ENCODE assay signal across 8 cellular contexts in the genomic region with DNA sequence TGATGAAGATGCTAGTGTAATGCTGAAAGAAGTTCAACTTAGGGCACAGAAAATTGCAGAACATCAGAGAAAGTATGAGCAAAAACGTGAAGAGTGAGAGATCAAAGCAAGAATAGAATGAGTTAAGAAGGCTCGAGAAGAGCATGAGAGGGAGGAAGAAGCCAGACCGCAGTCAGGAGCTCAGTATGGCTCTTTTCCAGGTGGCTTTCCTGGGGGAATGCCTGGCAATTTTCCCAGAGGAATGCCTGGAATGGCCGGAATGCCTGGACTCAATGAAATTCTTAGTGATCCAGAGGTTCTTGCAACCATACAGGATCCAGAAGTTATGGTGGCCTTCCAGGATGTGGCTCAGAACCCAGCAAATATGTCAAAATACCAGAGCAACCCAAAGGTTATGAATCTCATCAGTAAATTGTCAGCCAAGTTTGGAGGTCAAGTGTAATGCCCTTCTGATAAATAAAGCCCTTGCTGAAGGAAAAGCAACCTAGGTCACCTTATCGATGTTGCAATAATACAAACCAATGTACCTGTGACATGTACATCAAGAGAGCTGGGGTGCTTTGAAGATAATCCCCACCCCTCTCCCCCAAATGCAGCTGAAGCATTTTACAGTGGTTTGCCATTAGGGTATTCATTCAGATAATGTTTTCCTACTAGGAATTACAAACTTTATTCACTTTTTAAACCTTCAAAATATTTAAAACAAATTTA.
A peak's percentile ranks its signal among the peaks of the same experiment; 100 is the strongest.
DNase-seq lines count a peak whose midpoint lies in the region; ATAC-seq, FAIRE-seq and TF ChIP-seq lines count a peak whose summit lies in the region.
"Not testable (repeated sequence)": the region's sequence is repeated elsewhere in the genome, so short reads cannot be mapped to it uniquely, and the experiment has no call there.

No MANE protein-coding gene starts in this region.

- H3K9me3 ChIP-seq in SJSA1 (replicated peaks): not testable (repeated sequence)
- peaks cover 20% of the 10 kb centered on the region for H3K9me3 ChIP-seq in K562 (replicated peaks; ENCODE audit: control insufficient read depth, insufficient read depth, low read depth, low read length)

- not testable (repeated sequence) for TF ChIP-seq POLR2A in K562 (conservative IDR thresholded peaks at IDR 0.05)

- DNase-seq in AG09309 (ENCODE audit: low read depth): peak; percentile 52
- peak; percentile 56 for DNase-seq in GM04504 (ENCODE audit: low read depth)
- DNase-seq in HT1080 (ENCODE audit: low read depth): peak; percentile 92
- peak; percentile 83 to 84 for DNase-seq in SJSA1 (ENCODE audit: low read depth in 1 of 2, low spot score in 2 of 2)
- not testable (repeated sequence) for DNase-seq in K562 (ENCODE audit: extremely low read depth in 1 of 4, low spot score in 3 of 4)
- DNase-seq in fibroblast of gingiva (ENCODE audit: low read depth): peak; percentile 74
- DNase-seq in islet precursor cell: peak; percentile 72
- DNase-seq in sciatic nerve (ENCODE audit: low spot score): peak; percentile 67

- intact Hi-C loops in K562 (cut with micrococcal nuclease); sciatic nerve (cut with DNase I): not testable (repeated sequence)

- WGBS in K562 (ENCODE audit: insufficient coverage, low coverage, missing lambda C conversion rate): 31% methylated on average over 5 of the region's 5 CpGs

- not testable (repeated sequence) for TF ChIP-seq CTCF in AG09309 (IDR thresholded peaks at IDR 0.05; ENCODE audit: control insufficient read depth, insufficient read depth, low read depth, low read length, missing control alignments); K562 (IDR thresholded peaks at IDR 0.05 in 2 of 3, conservative IDR thresholded peaks at IDR 0.05 in 1 of 3; ENCODE audit: insufficient read depth in 2 of 3, low read depth in 1 of 3, low read length in 3 of 3)

- H3K9me1 ChIP-seq in K562 (ENCODE audit: control insufficient read depth, insufficient read depth, low read length): not testable (repeated sequence)

- not testable (repeated sequence) for BruUV-seq in K562 (replicated peaks; lab: Mats Ljungman, UMichigan)

- not testable (repeated sequence) for TF ChIP-seq EP300 in K562 (IDR thresholded peaks at IDR 0.05; ENCODE audit: low read length)

- not testable (repeated sequence) for H3K36me3 ChIP-seq in SJSA1; K562 (ENCODE audit: control insufficient read depth, insufficient read depth, low read length)

- H3K9ac ChIP-seq in K562 (ENCODE audit: insufficient read depth in 1 of 2, low read depth in 2 of 2, low read length in 2 of 2): not testable (repeated sequence)

- H3K4me2 ChIP-seq in K562 (ENCODE audit: insufficient read depth, low read length): not testable (repeated sequence)

- in situ Hi-C loops in K562 (cut with MboI): not testable (repeated sequence)

- POLR2A ChIA-PET in K562 (lab: Yijun Ruan, JAX): not testable (repeated sequence)

- not testable (repeated sequence) for H2AFZ ChIP-seq in K562 (ENCODE audit: low read depth, low read length)

- 0 out of 2 replicates have a peak overlapping the region, but pooled peaks have one; percentile 29 for H3K27ac ChIP-seq in SJSA1
- H3K27ac ChIP-seq in K562 (ENCODE audit: extremely low read depth, low read depth, low read length): not testable (repeated sequence)

- not testable (repeated sequence) for H3K4me1 ChIP-seq in SJSA1 (replicated peaks); K562 (replicated peaks in 1 of 2; ENCODE audit: control insufficient read depth in 2 of 2, insufficient read depth in 2 of 2, low read length in 2 of 2)

- TF ChIP-seq RAD21 in K562 (CRISPR knock-in tag; conservative IDR thresholded peaks at IDR 0.05 in 1 of 2, IDR thresholded peaks at IDR 0.05 in 1 of 2): not testable (repeated sequence)

- H4K20me1 ChIP-seq in K562 (replicated peaks; ENCODE audit: control insufficient read depth, insufficient read depth, low read length): not testable (repeated sequence)

- not testable (repeated sequence) for H3K79me2 ChIP-seq in K562 (ENCODE audit: control insufficient read depth, insufficient read depth, low read length)

- not testable (repeated sequence) for H3K27me3 ChIP-seq in SJSA1 (replicated peaks); K562 (ENCODE audit: control insufficient read depth in 2 of 2, insufficient read depth in 2 of 2, low read length in 2 of 2)

- ATAC-seq in K562, sciatic nerve: not testable (repeated sequence)

- H3K4me3 ChIP-seq in AG09309 (ENCODE audit: control insufficient read depth, low read depth, low read length); SJSA1; K562: not testable (repeated sequence)

- FAIRE-seq in K562 (lab: Jason Lieb, UNC): not testable (repeated sequence)

- CTCF ChIA-PET in K562 (lab: Yijun Ruan, JAX; ENCODE audit: low intra/inter-chr PET ratio): not testable (repeated sequence)

TF ChIP-seq in K562, 482 proteins besides CTCF, POLR2A, EP300 and RAD21:
- 0 out of 2 replicates have a peak, but pooled peaks have one; percentile 23 for TF ChIP-seq CEBPB (tag; IDR thresholded peaks at IDR 0.05)
TF ChIP-seq in K562: peak in this region for 1; not testable (repeated sequence) for 481.
